Comparison of ENCODE assay signal across 8 cellular contexts in genomic region chr3:152258448-152259302, GRCh38. TPM values are rescaled to one million over a fixed set of nuclear protein-coding genes. Genes with fewer than 3 reads are reported as not detected.
DNase-seq lines count a peak whose midpoint lies in the region; ATAC-seq and TF ChIP-seq lines count a peak whose summit lies in the region.

No MANE protein-coding gene starts in this region.

- no peaks in the 10 kb centered on the region for H3K36me3 ChIP-seq in CD8-positive, alpha-beta T cell (ENCODE audit: insufficient read depth, low read length)
- no peaks in the 10 kb centered on the region for H3K36me3 ChIP-seq in liver (ENCODE audit: control insufficient read depth in 4 of 4, insufficient read depth in 3 of 4, low read depth in 1 of 4, low read length in 3 of 4)
- no peaks in the 10 kb centered on the region for H3K36me3 ChIP-seq in stomach

- H3K4me3 ChIP-seq in CD8-positive, alpha-beta T cell (ENCODE audit: low read depth, low read length) = peak overlapping the region; percentile 22
- H3K4me3 ChIP-seq in astrocyte of the spinal cord (ENCODE audit: low read depth, low read length) = no peak overlapping the region
- no peak overlapping the region for H3K4me3 ChIP-seq in liver (ENCODE audit: low read depth in 1 of 3, low read length in 3 of 3)
- H3K4me3 ChIP-seq in stomach = no peak overlapping the region

- peak; percentile 52 for ATAC-seq in CD8-positive, alpha-beta T cell
- ATAC-seq in HG02885 (IDR thresholded peaks at IDR 0.05; ENCODE audit: poor library complexity, unreplicated experiment) = peak; percentile 38

- intact Hi-C loops in CD8-positive, alpha-beta T cell (cut with DNase I, micrococcal nuclease) = loop anchor here (1.0 to 10.0 kb wide), 4 partner anchors 10 to 1054 kb away; partner anchors contain the start of genes MBNL1 (in 2 of the 2) and GPR171 (in 1 of the 2)
- intact Hi-C loops in stomach (cut with DNase I; ENCODE audit: low total_unique reads) = no loop called here

- H3K9me3 Mint-ChIP-seq in CD8-positive, alpha-beta T cell = no peaks in the 10 kb centered on the region

- H3K27ac ChIP-seq in CD8-positive, alpha-beta T cell (ENCODE audit: low read depth, low read length) = peak overlapping the region; percentile 49
- H3K27ac ChIP-seq in liver (ENCODE audit: low read depth in 1 of 2, low read length in 2 of 2) (peak overlapping the region; percentile 17 to 55), stomach (peak overlapping the region in 4 of 5 donors; percentile 36 to 70 (median 62))

- peaks cover 86% of the 10 kb centered on the region for H3K4me1 Mint-ChIP-seq in CD8-positive, alpha-beta T cell (ENCODE audit: low read depth)

- peak; percentile 45 to 53 for TF ChIP-seq RAD21 in liver (IDR thresholded peaks at IDR 0.05)

- POLR2A ChIA-PET in CD8-positive, alpha-beta T cell (lab: Charles Lee) = interaction anchor here (0.7 to 10.1 kb wide), 7 partner anchors 10 to 75 kb away, joined by 3 to 108 read pairs (median 7); partner anchors contain the start of gene MBNL1

- H3K36me3 Mint-ChIP-seq in CD8-positive, alpha-beta T cell = peaks cover 10% of the 10 kb centered on the region

- peak overlapping the region; percentile 98 for H3K27ac Mint-ChIP-seq in CD8-positive, alpha-beta T cell

- in situ Hi-C loops in astrocyte of the spinal cord (cut with HindIII; ENCODE audit: low sequenced_read_pairs) = no loop called here

- H3K9me3 ChIP-seq in CD8-positive, alpha-beta T cell (ENCODE audit: low read length) = no peaks in the 10 kb centered on the region
- no peaks in the 10 kb centered on the region for H3K9me3 ChIP-seq in liver (ENCODE audit: control insufficient read depth in 4 of 4, low read length in 3 of 4)
- H3K9me3 ChIP-seq in stomach = no peaks in the 10 kb centered on the region

- TF ChIP-seq EP300 in stomach (IDR thresholded peaks at IDR 0.05) = peak; percentile 61

- peaks cover 80% of the 10 kb centered on the region for H3K4me1 ChIP-seq in CD8-positive, alpha-beta T cell (ENCODE audit: insufficient read depth, low read length)
- H3K4me1 ChIP-seq in liver (ENCODE audit: control insufficient read depth in 4 of 4, insufficient read depth in 4 of 4, low read length in 3 of 4) (peaks cover 0 to 11% (median 5%) of the 10 kb centered on the region in 4 donors), stomach (peaks cover 10 to 53% (median 17%) of the 10 kb centered on the region in 4 donors)

- TF ChIP-seq CTCF in CD8-positive, alpha-beta T cell (IDR thresholded peaks at IDR 0.05) = no peak
- TF ChIP-seq CTCF in astrocyte of the spinal cord (IDR thresholded peaks at IDR 0.05; ENCODE audit: low read depth, low read length) (no peak), liver (IDR thresholded peaks at IDR 0.05; ENCODE audit: low read depth, low read length, missing input control) (no peak), stomach (IDR thresholded peaks at IDR 0.05) (no peak)

- no peak for TF ChIP-seq POLR2A in stomach (IDR thresholded peaks at IDR 0.05)

- WGBS in liver = 23% methylated on average over 6 of the region's 6 CpGs
- 26 to 44% (median 32%) methylated on average over 6 of the region's 6 CpGs for WGBS in stomach, 5 donors

- H3K27me3 Mint-ChIP-seq in CD8-positive, alpha-beta T cell (ENCODE audit: low read depth) = no peaks in the 10 kb centered on the region

- peak overlapping the region; percentile 72 for H3K4me3 Mint-ChIP-seq in CD8-positive, alpha-beta T cell

- H3K27me3 ChIP-seq in CD8-positive, alpha-beta T cell (ENCODE audit: insufficient read depth, low read length) = no peaks in the 10 kb centered on the region
- H3K27me3 ChIP-seq in liver (ENCODE audit: control insufficient read depth in 4 of 4, insufficient read depth in 4 of 4, low read length in 3 of 4) (no peaks in the 10 kb centered on the region), stomach (no peaks in the 10 kb centered on the region)

- DNase-seq in CD8-positive, alpha-beta T cell = peak in 6 of 7 experiments; percentile 32 to 78 (median 56)
- DNase-seq in SIG-M5 treated with dmso at 0.1 percent for 504 hours (lab: John Stamatoyannopoulos, UW; ENCODE audit: unreplicated experiment) = peak; percentile 98
- peak; percentile 95 for DNase-seq in astrocyte of the spinal cord (ENCODE audit: low read depth, low spot score)
- peak; percentile 35 for DNase-seq in stomach
- DNase-seq in NCI-H1105 treated with DMSO at 0.1 percent for 48 hours (lab: John Stamatoyannopoulos, UW) = no peak
- no peak for DNase-seq in COLO668 (lab: John Stamatoyannopoulos, UW; ENCODE audit: unreplicated experiment)

- peak overlapping the region in 1 of 2 donors; percentile 40 for H3K9ac ChIP-seq in liver (ENCODE audit: low read depth in 1 of 2, low read length in 2 of 2)

- CTCF ChIA-PET in CD8-positive, alpha-beta T cell (lab: Charles Lee) = interaction anchor here (1.0 to 1.6 kb wide), 5 partner anchors 9 to 75 kb away, joined by 3 to 4 read pairs (median 4); no protein-coding TSS in a partner anchor

TF ChIP-seq in liver, 16 proteins besides CTCF, POLR2A, EP300 and RAD21:
- peak; percentile 78 to 91 for TF ChIP-seq HNF4A (conservative IDR thresholded peaks at IDR 0.05)
- peak; percentile 69 for TF ChIP-seq ZBTB33 (IDR thresholded peaks at IDR 0.05)
- TF ChIP-seq, protein P1, sequence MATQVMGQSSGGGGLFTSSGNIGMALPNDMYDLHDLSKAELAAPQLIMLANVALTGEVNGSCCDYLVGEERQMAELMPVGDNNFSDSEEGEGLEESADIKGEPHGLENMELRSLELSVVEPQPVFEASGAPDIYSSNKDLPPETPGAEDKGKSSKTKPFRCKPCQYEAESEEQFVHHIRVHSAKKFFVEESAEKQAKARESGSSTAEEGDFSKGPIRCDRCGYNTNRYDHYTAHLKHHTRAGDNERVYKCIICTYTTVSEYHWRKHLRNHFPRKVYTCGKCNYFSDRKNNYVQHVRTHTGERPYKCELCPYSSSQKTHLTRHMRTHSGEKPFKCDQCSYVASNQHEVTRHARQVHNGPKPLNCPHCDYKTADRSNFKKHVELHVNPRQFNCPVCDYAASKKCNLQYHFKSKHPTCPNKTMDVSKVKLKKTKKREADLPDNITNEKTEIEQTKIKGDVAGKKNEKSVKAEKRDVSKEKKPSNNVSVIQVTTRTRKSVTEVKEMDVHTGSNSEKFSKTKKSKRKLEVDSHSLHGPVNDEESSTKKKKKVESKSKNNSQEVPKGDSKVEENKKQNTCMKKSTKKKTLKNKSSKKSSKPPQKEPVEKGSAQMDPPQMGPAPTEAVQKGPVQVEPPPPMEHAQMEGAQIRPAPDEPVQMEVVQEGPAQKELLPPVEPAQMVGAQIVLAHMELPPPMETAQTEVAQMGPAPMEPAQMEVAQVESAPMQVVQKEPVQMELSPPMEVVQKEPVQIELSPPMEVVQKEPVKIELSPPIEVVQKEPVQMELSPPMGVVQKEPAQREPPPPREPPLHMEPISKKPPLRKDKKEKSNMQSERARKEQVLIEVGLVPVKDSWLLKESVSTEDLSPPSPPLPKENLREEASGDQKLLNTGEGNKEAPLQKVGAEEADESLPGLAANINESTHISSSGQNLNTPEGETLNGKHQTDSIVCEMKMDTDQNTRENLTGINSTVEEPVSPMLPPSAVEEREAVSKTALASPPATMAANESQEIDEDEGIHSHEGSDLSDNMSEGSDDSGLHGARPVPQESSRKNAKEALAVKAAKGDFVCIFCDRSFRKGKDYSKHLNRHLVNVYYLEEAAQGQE (IDR thresholded peaks at IDR 0.05) = peak; percentile 78
- peak; percentile 20 for TF ChIP-seq HNF4G (IDR thresholded peaks at IDR 0.05)
- TF ChIP-seq YY1 (IDR thresholded peaks at IDR 0.05) = peak; percentile 71
- peak; percentile 83 to 93 for TF ChIP-seq RXRA (IDR thresholded peaks at IDR 0.05)
- TF ChIP-seq, protein P2, sequence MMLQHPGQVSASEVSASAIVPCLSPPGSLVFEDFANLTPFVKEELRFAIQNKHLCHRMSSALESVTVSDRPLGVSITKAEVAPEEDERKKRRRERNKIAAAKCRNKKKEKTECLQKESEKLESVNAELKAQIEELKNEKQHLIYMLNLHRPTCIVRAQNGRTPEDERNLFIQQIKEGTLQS (IDR thresholded peaks at IDR 0.05) = peak; percentile 61
- TF ChIP-seq MAX (IDR thresholded peaks at IDR 0.05) = peak; percentile 85
- TF ChIP-seq NR2F2 (IDR thresholded peaks at IDR 0.05) = no peak
- peak; percentile 31 to 90 for TF ChIP-seq EGR1 (IDR thresholded peaks at IDR 0.05; ENCODE audit: low read depth in 2 of 2)
- TF ChIP-seq TAF1 (conservative IDR thresholded peaks at IDR 0.05) = no peak
- peak; percentile 73 to 89 for TF ChIP-seq JUND (IDR thresholded peaks at IDR 0.05)
- TF ChIP-seq FOXA2 (IDR thresholded peaks at IDR 0.05) = peak; percentile 77
- TF ChIP-seq SP1 (IDR thresholded peaks at IDR 0.05) = peak; percentile 84
- peak in 1 of 2 donors; percentile 41 for TF ChIP-seq GABPA (IDR thresholded peaks at IDR 0.05 in 1 of 2, conservative IDR thresholded peaks at IDR 0.05 in 1 of 2)
- TF ChIP-seq FOXA1 (IDR thresholded peaks at IDR 0.05) = peak; percentile 56

RNA-seq across cellular contexts. Expression of gene MBNL1, which starts 10.1 kb away (rescaled TPM):
- 100 to 1,000 TPM; 515 to 529 TPM for total RNA-seq in CD8-positive, alpha-beta T cell
- total RNA-seq in liver = 100 to 1,000 TPM in 1 of 2 donors, 10 to 100 TPM in 1; 98.6 to 110 TPM
- polyA plus RNA-seq in liver = 10 to 100 TPM; 17.1 to 25.9 TPM
- 100 to 1,000 TPM in 4 of 5 donors, 10 to 100 TPM in 1; 95.0 to 379 (median 325) TPM for total RNA-seq in stomach
- 10 to 100 TPM; 25.7 to 39.3 (median 29.2) TPM for polyA plus RNA-seq in stomach

Comparison
In these comparisons a context has a peak if more than half of its experiments do, and no peak if none do; other contexts are left out.
1. DNase-seq: peak in CD8-positive, alpha-beta T cell (6 of 7), SIG-M5 treated with dmso at 0.1 percent for 504 hours (single experiment), astrocyte of the spinal cord (single experiment) and stomach (single experiment); none in NCI-H1105 treated with DMSO at 0.1 percent for 48 hours (single experiment) and COLO668 (single experiment).
2. Peak in every context shown above with its lines, with median percentiles within 50 percentile points of each other: H3K27ac ChIP-seq.